8 cellular contexts compared by ENCODE assay signal in the genomic region with DNA sequence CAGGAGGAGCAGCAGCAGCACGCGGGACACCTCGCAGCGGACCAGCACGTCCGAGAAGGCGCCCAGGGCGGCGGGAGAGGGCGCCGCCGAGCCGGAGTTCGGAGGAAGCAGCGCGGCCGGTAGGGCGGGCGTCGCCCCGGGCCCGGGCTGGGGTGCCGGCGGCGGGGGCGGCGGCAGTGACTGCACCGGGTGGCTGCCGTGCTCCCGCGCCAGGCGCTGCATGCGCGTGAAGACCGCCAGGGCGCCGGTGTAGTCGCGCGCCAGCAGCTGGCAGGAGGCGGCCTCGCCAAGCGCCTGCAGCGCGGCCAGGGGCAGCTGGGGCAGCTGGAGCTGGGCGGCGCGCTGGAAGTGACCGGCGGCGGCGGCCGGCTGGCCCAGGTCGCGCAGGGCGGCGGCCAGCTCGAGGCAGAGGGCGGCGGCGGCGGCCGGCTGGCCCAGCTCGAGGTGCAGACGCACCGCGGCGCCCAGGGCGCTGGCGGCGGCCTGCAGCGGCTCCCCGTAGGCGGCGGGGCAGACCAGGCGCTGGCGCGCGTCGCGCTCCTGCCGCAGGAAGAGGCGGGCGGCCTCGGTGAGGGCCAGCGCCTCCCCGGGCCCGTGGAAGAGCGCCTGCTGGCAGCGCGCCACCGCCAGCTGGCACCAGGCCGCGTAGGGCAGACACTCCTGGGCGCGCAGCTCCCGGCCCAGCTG. TPM values are rescaled to one million over a fixed set of nuclear protein-coding genes. Genes with fewer than 3 reads are reported as not detected.
DNase-seq lines count a peak whose midpoint lies in the region; ATAC-seq, FAIRE-seq and TF ChIP-seq lines count a peak whose summit lies in the region.
"Not testable (repeated sequence)": the region's sequence is repeated elsewhere in the genome, so short reads cannot be mapped to it uniquely, and the experiment has no call there.

No MANE protein-coding gene starts in this region.

- H3K36me3 Mint-ChIP-seq in memory B cell = not testable (repeated sequence)

- not testable (repeated sequence) for H3K4me3 ChIP-seq in A549; IMR-90 (ENCODE audit: insufficient read depth, low read depth, low read length); GM12878

- dilution Hi-C loops in IMR-90 (cut with HindIII; ENCODE audit: low sequenced_read_pairs, unreplicated experiment) = not testable (repeated sequence)

- RAD21 ChIA-PET in GM12878 (lab: Charles Lee; ENCODE audit: unreplicated experiment) = not testable (repeated sequence)

- not testable (repeated sequence) for H4K5ac ChIP-seq in IMR-90 (ENCODE audit: low read depth, low read length)

- H2BK120ac ChIP-seq in IMR-90 (ENCODE audit: low read depth, low read length) = not testable (repeated sequence)

- TF ChIP-seq RAD21 in A549 (conservative IDR thresholded peaks at IDR 0.05 in 1 of 2, IDR thresholded peaks at IDR 0.05 in 1 of 2); IMR-90 (IDR thresholded peaks at IDR 0.05; ENCODE audit: low read length); GM12878 (IDR thresholded peaks at IDR 0.05; ENCODE audit: insufficient read depth, low read depth, low read length): not testable (repeated sequence)

- not testable (repeated sequence) for TF ChIP-seq CTCF in A549 (IDR thresholded peaks at IDR 0.05); IMR-90 (conservative IDR thresholded peaks at IDR 0.05; ENCODE audit: low read depth, low read length); GM12878 (IDR thresholded peaks at IDR 0.05 in 2 of 3, conservative IDR thresholded peaks at IDR 0.05 in 1 of 3; ENCODE audit: control insufficient read depth in 2 of 3, extremely low read depth in 1 of 3, insufficient read depth in 1 of 3, low read depth in 3 of 3, low read length in 3 of 3)

- H3K27ac Mint-ChIP-seq in memory B cell = not testable (repeated sequence)

- not testable (repeated sequence) for H3K9ac ChIP-seq in IMR-90 (ENCODE audit: low read depth, low read length); GM12878 (ENCODE audit: control insufficient read depth, insufficient read depth, low read length)

- not testable (repeated sequence) for H4K20me1 ChIP-seq in IMR-90 (ENCODE audit: insufficient read depth, low read length); GM12878 (ENCODE audit: control insufficient read depth, insufficient read depth)

- not testable (repeated sequence) for H3K56ac ChIP-seq in IMR-90 (ENCODE audit: extremely low read depth, insufficient read depth, low read length)

- not testable (repeated sequence) for TF ChIP-seq EP300 in A549 (IDR thresholded peaks at IDR 0.05); GM12878 (IDR thresholded peaks at IDR 0.05; ENCODE audit: borderline replicate concordance in 1 of 2, control insufficient read depth in 1 of 2, low read depth in 2 of 2, low read length in 2 of 2)

- not testable (repeated sequence) for H3K23ac ChIP-seq in IMR-90 (ENCODE audit: low read depth, low read length)

- not testable (repeated sequence) for DNase-seq in A549 (ENCODE audit: low read depth in 1 of 2, low spot score in 1 of 2); IMR-90; GM12878 (ENCODE audit: low read depth, low spot score); memory B cell (ENCODE audit: low spot score in 2 of 2)

- H2BK5ac ChIP-seq in IMR-90 (ENCODE audit: low read depth, low read length, poor library complexity, severe bottlenecking) = not testable (repeated sequence)

- not testable (repeated sequence) for H3K27ac ChIP-seq in A549; IMR-90 (ENCODE audit: insufficient read depth, low read length); GM12878 (ENCODE audit: control insufficient read depth, insufficient read depth)

- H3K9me3 Mint-ChIP-seq in memory B cell = not testable (repeated sequence)

- WGBS in A549 (ENCODE audit: missing lambda C conversion rate) = no CpG with 5 or more reads among the region's 97 CpGs
- WGBS in IMR-90 (ENCODE audit: extremely low coverage in 2 of 2, insufficient read length in 1 of 2), 2 experiments = no CpG with 5 or more reads among the region's 97 CpGs
- WGBS in GM12878 (ENCODE audit: insufficient coverage, insufficient replicate concordance, low lambda C conversion rate, missing lambda C conversion rate) = no CpG with 5 or more reads among the region's 97 CpGs

- peak; percentile 80 to 84 for ATAC-seq in A549
- peak; percentile 53 for ATAC-seq in GM19023 (IDR thresholded peaks at IDR 0.05; ENCODE audit: unreplicated experiment)
- ATAC-seq in GM21447 (IDR thresholded peaks at IDR 0.05; ENCODE audit: unreplicated experiment) = peak; percentile 55
- peak; percentile 52 for ATAC-seq in HG02763 (IDR thresholded peaks at IDR 0.05; ENCODE audit: unreplicated experiment)
- peak; percentile 46 for ATAC-seq in HG03108 (IDR thresholded peaks at IDR 0.05; ENCODE audit: unreplicated experiment)
- ATAC-seq in IMR-90 (ENCODE audit: low read depth) = peak; percentile 74
- peak; percentile 64 for ATAC-seq in GM12878
- peak; percentile 63 for ATAC-seq in memory B cell (ENCODE audit: low read depth)

- H2AK9ac ChIP-seq in IMR-90 (replicated peaks; ENCODE audit: low read depth, low read length, poor library complexity) = not testable (repeated sequence)

- H4K91ac ChIP-seq in IMR-90 (ENCODE audit: insufficient read depth, low read depth, low read length) = not testable (repeated sequence)

- FAIRE-seq in A549 (lab: Jason Lieb, UNC); GM12878 (lab: Jason Lieb, UNC): not testable (repeated sequence)

- CTCF ChIA-PET in A549 (lab: Yijun Ruan, JAX); IMR-90 (lab: Yijun Ruan, JAX); GM12878 (lab: Yijun Ruan, JAX): not testable (repeated sequence)

- H3K4me1 Mint-ChIP-seq in memory B cell = not testable (repeated sequence)

- not testable (repeated sequence) for BruUV-seq in IMR-90 (replicated peaks; lab: Mats Ljungman, UMichigan); GM12878 (replicated peaks; lab: Mats Ljungman, UMichigan)

- H3K9me3 ChIP-seq in A549; IMR-90 (ENCODE audit: control insufficient read depth, insufficient read depth, low read length); GM12878 (replicated peaks; ENCODE audit: control insufficient read depth, insufficient read depth, low read length): not testable (repeated sequence)

- not testable (repeated sequence) for H3K14ac ChIP-seq in IMR-90 (replicated peaks; ENCODE audit: low read depth, low read length)

- H3K27me3 Mint-ChIP-seq in memory B cell = not testable (repeated sequence)

- not testable (repeated sequence) for H3K36me3 ChIP-seq in IMR-90 (ENCODE audit: control insufficient read depth, insufficient read depth, low read length); GM12878 (ENCODE audit: control insufficient read depth in 2 of 2, insufficient read depth in 2 of 2, low read length in 1 of 2)

- POLR2A ChIA-PET in A549 (lab: Yijun Ruan, JAX); IMR-90 (lab: Charles Lee; ENCODE audit: unreplicated experiment); GM12878 (lab: Charles Lee): not testable (repeated sequence)

- not testable (repeated sequence) for H3K18ac ChIP-seq in IMR-90 (ENCODE audit: low read depth, low read length)

- SMC1A ChIA-PET in GM12878 (lab: Charles Lee; ENCODE audit: uncharacterized antibody, unreplicated experiment) = not testable (repeated sequence)

- H3K4me2 ChIP-seq in A549; IMR-90 (ENCODE audit: low read depth, low read length); GM12878 (ENCODE audit: control insufficient read depth, insufficient read depth): not testable (repeated sequence)

- H3K4ac ChIP-seq in IMR-90 (ENCODE audit: low read depth, low read length) = not testable (repeated sequence)

- H2AFZ ChIP-seq in IMR-90 (replicated peaks; ENCODE audit: low read length, poor library complexity); GM12878 (ENCODE audit: control insufficient read depth, low read depth, low read length): not testable (repeated sequence)

- H2AK5ac ChIP-seq in IMR-90 (ENCODE audit: low read depth, low read length) = not testable (repeated sequence)

- not testable (repeated sequence) for H2BK15ac ChIP-seq in IMR-90 (ENCODE audit: low read depth, low read length)

- intact Hi-C loops in IMR-90 (cut with micrococcal nuclease); GM12878 (cut with micrococcal nuclease; ENCODE audit: unreplicated experiment): not testable (repeated sequence)

- H3K4me1 ChIP-seq in A549; IMR-90 (ENCODE audit: control insufficient read depth, insufficient read depth, low read length); GM12878 (ENCODE audit: control insufficient read depth, insufficient read depth, low read length): not testable (repeated sequence)

- TF ChIP-seq POLR2A in A549 (IDR thresholded peaks at IDR 0.05; ENCODE audit: low read length); IMR-90 (IDR thresholded peaks at IDR 0.05; ENCODE audit: low read depth, low read length); GM12878 (IDR thresholded peaks at IDR 0.05; ENCODE audit: low read depth, low read length): not testable (repeated sequence)

- not testable (repeated sequence) for H3K79me2 ChIP-seq in GM12878 (ENCODE audit: control insufficient read depth, insufficient read depth, low read length)

- H3K27me3 ChIP-seq in IMR-90 (ENCODE audit: control insufficient read depth, insufficient read depth, low read length); GM12878 (replicated peaks in 1 of 2; ENCODE audit: control insufficient read depth in 2 of 2, insufficient read depth in 2 of 2, low read length in 1 of 2): not testable (repeated sequence)

- H4K8ac ChIP-seq in IMR-90 (ENCODE audit: low read depth in 2 of 2, low read length in 2 of 2) = not testable (repeated sequence)

- not testable (repeated sequence) for H3K79me1 ChIP-seq in IMR-90 (ENCODE audit: low read depth in 1 of 2, low read length in 2 of 2)

- not testable (repeated sequence) for H2BK20ac ChIP-seq in IMR-90 (ENCODE audit: low read depth, low read length)

- in situ Hi-C loops in IMR-90 (cut with MboI; ENCODE audit: low sequenced_read_pairs); GM12878 (cut with MboI): not testable (repeated sequence)

- not testable (repeated sequence) for H3K4me3 Mint-ChIP-seq in memory B cell

- H3K9me1 ChIP-seq in IMR-90 (ENCODE audit: insufficient read depth, low read length) = not testable (repeated sequence)

RNA-seq across cellular contexts. Expression of a gene that starts 0.5 kb away (rescaled TPM):
- polyA plus RNA-seq in A549 (2011; rRNA removed) = 0.05 and 0.11 TPM in 2 replicates
- 0.21 and 0.87 TPM in 2 replicates for polyA plus RNA-seq in A549 (2012; cell fraction: cytosol; rRNA removed)
- polyA plus RNA-seq in A549 (2012; cell fraction: nucleus; rRNA removed) = 0.68 TPM in 1 of 2 replicates, not detected in the other
- polyA plus RNA-seq in A549 (2017; fragmentation: RNase III; extraction: RNeasy Plus Mini Kit Qiagen cat#74134 plus additional on column Dnase treatment) = 1.4 to 1.9 TPM (median 1.7 TPM) in 3 replicates
- not detected in 2 replicates for polyA minus RNA-seq in A549 (2011; rRNA and poly(A)+ RNA removed)
- total RNA-seq in IMR-90 (2012; rRNA removed) = under 0.01 and 0.18 TPM in 2 replicates
- 1.5 and 2.0 TPM in 2 replicates for polyA plus RNA-seq in IMR-90 (2012; rRNA removed)
- polyA plus RNA-seq in IMR-90 (2012; cell fraction: cytosol; rRNA removed) = 1.2 and 1.4 TPM in 2 replicates
- polyA plus RNA-seq in IMR-90 (2012; cell fraction: nucleus; rRNA removed; ENCODE audit: low replicate concordance) = 0.40 and 0.55 TPM in 2 replicates
- total RNA-seq in GM12878 (2013; cell fraction: nucleolus; rRNA removed) = not detected in 2 replicates
- total RNA-seq in GM12878 (2014; rRNA removed) = 0.49 and 1.3 TPM in 2 replicates
- not detected in 2 replicates for total RNA-seq in GM12878 (2014; rRNA removed; fragmentation: Illumina TruSeq; extraction: Trizol)
- 1.1 and 2.4 TPM in 2 replicates for total RNA-seq in GM12878 (2021)
- 0.26 TPM for polyA plus RNA-seq in GM12878 (2011; ENCODE audit: low read depth)
- polyA plus RNA-seq in GM12878 (2011; rRNA removed) = 0.04 TPM in 1 of 2 replicates, not detected in the other
- polyA plus RNA-seq in GM12878 (2011; cell fraction: cytosol; rRNA removed) = 0.06 and 0.12 TPM in 2 replicates
- 0.12 TPM in 1 of 2 replicates, not detected in the other for polyA plus RNA-seq in GM12878 (2011; cell fraction: nucleus; rRNA removed)
- 0.24 and 0.65 TPM in 2 replicates for polyA plus RNA-seq in GM12878 (2012)
- 0.13 and 0.29 TPM in 2 replicates for polyA plus RNA-seq in GM12878 (2014; fragmentation: Illumina TruSeq; extraction: Trizol)
- polyA plus RNA-seq in GM12878 (2014; fragmentation: Nextera tagmentation; extraction: Ambion mirVana) = under 1 TPM in 1 of 2 experiments, not detected in 1; 0.13 TPM
- polyA plus RNA-seq in GM12878 (2014; rRNA removed) = 1.1 and 3.2 TPM in 2 replicates
- under 1 TPM in 1 of 2 experiments, not detected in 1; 0.28 TPM for polyA plus RNA-seq in GM12878 (2016; fragmentation: Nextera tagmentation; extraction: Ambion mirVana)
- polyA minus RNA-seq in GM12878 (2011; rRNA and poly(A)+ RNA removed) = 0.10 TPM in 1 of 2 replicates, not detected in the other
- polyA minus RNA-seq in GM12878 (2011; cell fraction: cytosol; rRNA and poly(A)+ RNA removed) = not detected in 2 replicates
- polyA minus RNA-seq in GM12878 (2011; cell fraction: nucleus; rRNA and poly(A)+ RNA removed) = not detected in 2 replicates
